ENCODE assay signal across 8 cellular contexts in the genomic region with DNA sequence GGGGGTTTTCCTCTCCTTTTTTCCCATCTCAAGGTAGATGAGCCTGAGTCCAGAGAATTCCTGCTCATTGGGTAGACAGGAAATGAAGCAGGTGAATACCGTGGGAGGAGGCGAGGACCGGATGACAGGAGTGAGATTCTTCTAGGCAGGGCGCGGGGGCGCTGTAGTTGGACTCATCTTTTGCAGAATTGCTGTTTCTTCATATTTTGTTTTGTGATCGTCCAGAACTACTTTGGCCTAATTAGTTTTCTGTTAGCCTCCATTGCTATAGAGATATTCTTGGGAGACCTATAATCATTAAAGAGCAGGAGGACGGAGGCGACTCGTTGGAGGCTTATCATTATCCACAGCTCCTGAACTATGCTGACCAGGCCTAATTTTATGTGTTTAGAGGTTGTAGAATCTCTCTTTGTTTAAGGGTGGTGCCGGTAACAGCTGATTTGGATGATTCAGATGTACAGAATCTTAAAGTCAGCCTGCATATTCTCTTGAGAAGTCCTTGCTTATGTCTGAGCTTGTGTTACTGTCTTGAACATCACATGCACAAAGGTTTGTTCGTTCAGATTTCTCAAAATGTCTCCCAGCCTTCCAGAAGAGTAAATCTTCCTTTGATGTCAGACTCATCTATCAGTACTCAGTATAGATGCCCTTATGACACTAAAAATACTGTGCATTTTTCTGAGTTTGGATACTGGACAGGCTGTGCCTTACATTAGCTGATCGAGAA. TPM values are rescaled to one million over a fixed set of nuclear protein-coding genes. Genes with fewer than 3 reads are reported as not detected.
DNase-seq lines count a peak whose midpoint lies in the region; ATAC-seq and TF ChIP-seq lines count a peak whose summit lies in the region.

No MANE protein-coding gene starts in this region.

- H3K27ac ChIP-seq in gastroesophageal sphincter (peak overlapping the region; percentile 96 to 99 (median 98)), urinary bladder (ENCODE audit: low read depth) (peak overlapping the region; percentile 95)

- H3K4me1 ChIP-seq in gastroesophageal sphincter = peaks cover 8 to 58% (median 9%) of the 10 kb centered on the region in 3 donors
- no peaks in the 10 kb centered on the region for H3K4me1 ChIP-seq in urinary bladder (ENCODE audit: insufficient read depth)

- peaks cover 39% of the 10 kb centered on the region for H3K27me3 Mint-ChIP-seq in activated CD8-positive, alpha-beta memory T cell treated with anti-CD3 and anti-CD28 coated beads, Interleukin-2, amount 10 ng/mL, durations not matched to agents 7 days and 5 days
- no peaks in the 10 kb centered on the region for H3K27me3 Mint-ChIP-seq in activated naive CD4-positive, alpha-beta T cell treated with anti-CD3 and anti-CD28 coated beads for 36 hours (ENCODE audit: low read depth)
- H3K27me3 Mint-ChIP-seq in natural killer cell treated with Interleukin-12 subunit alpha and Interleukin-12 subunit beta and Interleukin-15 and Interleukin-18, amount 100 ng/mL, for 72 hours = peaks cover 20 to 26% of the 10 kb centered on the region in 2 donors

- intact Hi-C loops in activated naive CD4-positive, alpha-beta T cell treated with anti-CD3 and anti-CD28 coated beads for 36 hours (cut with micrococcal nuclease) = loop anchor here (1.0 to 5.0 kb wide), 2 partner anchors 25 to 37 kb away; a partner anchor contains a TSS

- TF ChIP-seq POLR2A in gastroesophageal sphincter (IDR thresholded peaks at IDR 0.05) = no peak

- peak overlapping the region; percentile 75 for H3K4me3 Mint-ChIP-seq in activated CD8-positive, alpha-beta memory T cell treated with anti-CD3 and anti-CD28 coated beads, Interleukin-2, amount 10 ng/mL, durations not matched to agents 7 days and 5 days
- H3K4me3 Mint-ChIP-seq in activated naive CD4-positive, alpha-beta T cell treated with anti-CD3 and anti-CD28 coated beads for 36 hours = peak overlapping the region; percentile 89
- H3K4me3 Mint-ChIP-seq in natural killer cell treated with Interleukin-12 subunit alpha and Interleukin-12 subunit beta and Interleukin-15 and Interleukin-18, amount 100 ng/mL, for 72 hours = peak overlapping the region; percentile 92

- H3K4me3 ChIP-seq in gastroesophageal sphincter (peak overlapping the region; percentile 81 to 94), urinary bladder (ENCODE audit: low read depth, low read length) (peak overlapping the region; percentile 71)

- H3K27ac Mint-ChIP-seq in activated CD8-positive, alpha-beta memory T cell treated with anti-CD3 and anti-CD28 coated beads, Interleukin-2, amount 10 ng/mL, durations not matched to agents 7 days and 5 days = peak overlapping the region; percentile 80
- H3K27ac Mint-ChIP-seq in activated naive CD4-positive, alpha-beta T cell treated with anti-CD3 and anti-CD28 coated beads for 36 hours = peak overlapping the region; percentile 84
- peak overlapping the region; percentile 67 to 87 for H3K27ac Mint-ChIP-seq in natural killer cell treated with Interleukin-12 subunit alpha and Interleukin-12 subunit beta and Interleukin-15 and Interleukin-18, amount 100 ng/mL, for 72 hours

- peak; percentile 42 for DNase-seq in activated CD8-positive, alpha-beta memory T cell treated with anti-CD3 and anti-CD28 coated beads, Interleukin-2, amount 10 ng/mL, durations not matched to agents 7 days and 5 days
- no peak for DNase-seq in activated CD8-positive, alpha-beta memory T cell treated with anti-CD3 and anti-CD28 coated beads for 24 hours
- DNase-seq in NCI-H345 (lab: John Stamatoyannopoulos, UW) = peak; percentile 35
- peak; percentile 68 for DNase-seq in activated naive CD4-positive, alpha-beta T cell treated with anti-CD3 and anti-CD28 coated beads for 36 hours
- DNase-seq in natural killer cell treated with Interleukin-12 subunit alpha and Interleukin-12 subunit beta and Interleukin-15 and Interleukin-18, amount 100 ng/mL, for 72 hours (ENCODE audit: low spot score) = no peak

- H3K27me3 ChIP-seq in gastroesophageal sphincter = no peaks in the 10 kb centered on the region

- H3K36me3 ChIP-seq in gastroesophageal sphincter (peaks cover 0 to 34% of the 10 kb centered on the region in 2 donors), urinary bladder (ENCODE audit: insufficient read depth) (no peaks in the 10 kb centered on the region)

- CTCF ChIA-PET in activated CD8-positive, alpha-beta memory T cell treated with anti-CD3 and anti-CD28 coated beads, Interleukin-2, amount 10 ng/mL, durations not matched to agents 7 days and 5 days (lab: Charles Lee) = interaction anchor here (1.0 to 2.0 kb wide), 5 partner anchors 8 to 61 kb away, joined by 3 to 5 read pairs (median 4); no protein-coding TSS in a partner anchor
- CTCF ChIA-PET in activated naive CD4-positive, alpha-beta T cell treated with anti-CD3 and anti-CD28 coated beads for 36 hours (lab: Charles Lee) = interaction anchor here (0.8 to 1.2 kb wide), 4 partner anchors 11 to 340 kb away, joined by 3 read pairs; a partner anchor contains a TSS

- WGBS in gastroesophageal sphincter (ENCODE audit: low coverage in 1 of 2), 2 donors = 0 to 2% methylated on average over 12 to 13 of the region's 13 CpGs
- WGBS in urinary bladder = 2% methylated on average over 13 of the region's 13 CpGs

- no peaks in the 10 kb centered on the region for H3K9me3 Mint-ChIP-seq in activated CD8-positive, alpha-beta memory T cell treated with anti-CD3 and anti-CD28 coated beads, Interleukin-2, amount 10 ng/mL, durations not matched to agents 7 days and 5 days (ENCODE audit: low read depth)
- H3K9me3 Mint-ChIP-seq in activated naive CD4-positive, alpha-beta T cell treated with anti-CD3 and anti-CD28 coated beads for 36 hours = no peaks in the 10 kb centered on the region
- no peaks in the 10 kb centered on the region for H3K9me3 Mint-ChIP-seq in natural killer cell treated with Interleukin-12 subunit alpha and Interleukin-12 subunit beta and Interleukin-15 and Interleukin-18, amount 100 ng/mL, for 72 hours

- H3K36me3 Mint-ChIP-seq in activated CD8-positive, alpha-beta memory T cell treated with anti-CD3 and anti-CD28 coated beads, Interleukin-2, amount 10 ng/mL, durations not matched to agents 7 days and 5 days = peaks cover 2% of the 10 kb centered on the region
- H3K36me3 Mint-ChIP-seq in activated naive CD4-positive, alpha-beta T cell treated with anti-CD3 and anti-CD28 coated beads for 36 hours (ENCODE audit: low read depth) = peaks cover 6% of the 10 kb centered on the region
- peaks cover 4% of the 10 kb centered on the region for H3K36me3 Mint-ChIP-seq in natural killer cell treated with Interleukin-12 subunit alpha and Interleukin-12 subunit beta and Interleukin-15 and Interleukin-18, amount 100 ng/mL, for 72 hours

- no peak for ATAC-seq in activated CD8-positive, alpha-beta memory T cell treated with anti-CD3 and anti-CD28 coated beads, Interleukin-2, amount 10 ng/mL, durations not matched to agents 7 days and 5 days
- ATAC-seq in gastroesophageal sphincter (peak; percentile 52), HG02981 (IDR thresholded peaks at IDR 0.05; ENCODE audit: unreplicated experiment) (no peak)
- no peak for ATAC-seq in natural killer cell treated with Interleukin-12 subunit alpha and Interleukin-12 subunit beta and Interleukin-15 and Interleukin-18, amount 100 ng/mL, for 72 hours

- TF ChIP-seq EP300 in gastroesophageal sphincter (IDR thresholded peaks at IDR 0.05) = no peak

- peaks cover 40% of the 10 kb centered on the region for H3K4me1 Mint-ChIP-seq in activated CD8-positive, alpha-beta memory T cell treated with anti-CD3 and anti-CD28 coated beads, Interleukin-2, amount 10 ng/mL, durations not matched to agents 7 days and 5 days
- peaks cover 39% of the 10 kb centered on the region for H3K4me1 Mint-ChIP-seq in activated naive CD4-positive, alpha-beta T cell treated with anti-CD3 and anti-CD28 coated beads for 36 hours (ENCODE audit: low read depth)
- H3K4me1 Mint-ChIP-seq in natural killer cell treated with Interleukin-12 subunit alpha and Interleukin-12 subunit beta and Interleukin-15 and Interleukin-18, amount 100 ng/mL, for 72 hours (ENCODE audit: low read depth in 2 of 2) = peaks cover 40 to 42% of the 10 kb centered on the region in 2 donors

- H3K9me3 ChIP-seq in gastroesophageal sphincter = no peaks in the 10 kb centered on the region

- peak in 2 of 4 experiments; percentile 19 to 55 for TF ChIP-seq CTCF in gastroesophageal sphincter (IDR thresholded peaks at IDR 0.05)

RNA-seq across cellular contexts. Expression of a gene that starts 0.7 kb away (rescaled TPM):
- 1 to 10 TPM; 4.6 to 6.0 TPM for total RNA-seq in activated CD8-positive, alpha-beta memory T cell treated with anti-CD3 and anti-CD28 coated beads, Interleukin-2, amount 10 ng/mL, durations not matched to agents 7 days and 5 days
- total RNA-seq in activated naive CD4-positive, alpha-beta T cell treated with anti-CD3 and anti-CD28 coated beads for 36 hours = 10 to 100 TPM in 1 of 2 experiments, 1 to 10 TPM in 1; 9.9 to 10.3 TPM
- total RNA-seq in gastroesophageal sphincter = 10 to 100 TPM; 47.5 to 84.5 (median 65.4) TPM
- total RNA-seq in natural killer cell treated with Interleukin-12 subunit alpha and Interleukin-12 subunit beta and Interleukin-15 and Interleukin-18, amount 100 ng/mL, for 72 hours = 10 to 100 TPM in 1 of 2 donors, 1 to 10 TPM in 1; 6.7 to 13.9 TPM
- 72.1 TPM for total RNA-seq in urinary bladder
- 36.5 TPM for polyA plus RNA-seq in urinary bladder

RNA-seq across cellular contexts. Expression of a gene that starts 36.4 kb away (rescaled TPM):
- total RNA-seq in activated CD8-positive, alpha-beta memory T cell treated with anti-CD3 and anti-CD28 coated beads, Interleukin-2, amount 10 ng/mL, durations not matched to agents 7 days and 5 days = 1 to 10 TPM in 1 of 2 experiments, under 1 TPM in 1; 0.66 to 1.3 TPM
- total RNA-seq in activated naive CD4-positive, alpha-beta T cell treated with anti-CD3 and anti-CD28 coated beads for 36 hours = under 1 TPM; 0.64 to 0.67 TPM
- total RNA-seq in gastroesophageal sphincter (1,000 to 10,000 TPM in 2 of 4 donors, 100 to 1,000 TPM in 2; 615 to 1,266 (median 897) TPM), urinary bladder (296 TPM)
- under 1 TPM in 1 of 2 donors, not detected in 1; 0.17 TPM for total RNA-seq in natural killer cell treated with Interleukin-12 subunit alpha and Interleukin-12 subunit beta and Interleukin-15 and Interleukin-18, amount 100 ng/mL, for 72 hours
- polyA plus RNA-seq in urinary bladder = 478 TPM

Comparison
In these comparisons a context has a peak if more than half of its experiments do, and no peak if none do; other contexts are left out.
1. DNase-seq: peak in activated CD8-positive, alpha-beta memory T cell treated with anti-CD3 and anti-CD28 coated beads, Interleukin-2, amount 10 ng/mL, durations not matched to agents 7 days and 5 days (single experiment), NCI-H345 (single experiment) and activated naive CD4-positive, alpha-beta T cell treated with anti-CD3 and anti-CD28 coated beads for 36 hours (single experiment); none in activated CD8-positive, alpha-beta memory T cell treated with anti-CD3 and anti-CD28 coated beads for 24 hours (single experiment) and natural killer cell treated with Interleukin-12 subunit alpha and Interleukin-12 subunit beta and Interleukin-15 and Interleukin-18, amount 100 ng/mL, for 72 hours (single experiment).
2. RNA of a gene that starts 36.4 kb away (total RNA-seq): 615 to 1,266 TPM in gastroesophageal sphincter and 296 TPM in urinary bladder (single experiment); 0.66 to 1.3 TPM in activated CD8-positive, alpha-beta memory T cell treated with anti-CD3 and anti-CD28 coated beads, Interleukin-2, amount 10 ng/mL, durations not matched to agents 7 days and 5 days, 0.64 to 0.67 TPM in activated naive CD4-positive, alpha-beta T cell treated with anti-CD3 and anti-CD28 coated beads for 36 hours and 0.17 TPM in natural killer cell treated with Interleukin-12 subunit alpha and Interleukin-12 subunit beta and Interleukin-15 and Interleukin-18, amount 100 ng/mL, for 72 hours; every median in the first group is over 100 times any median in the second.
3. Peak in every context shown above with its lines, with median percentiles within 50 percentile points of each other: H3K27ac Mint-ChIP-seq and H3K4me3 Mint-ChIP-seq.